ENCODE assay signal across 11 cellular contexts in the genomic region with DNA sequence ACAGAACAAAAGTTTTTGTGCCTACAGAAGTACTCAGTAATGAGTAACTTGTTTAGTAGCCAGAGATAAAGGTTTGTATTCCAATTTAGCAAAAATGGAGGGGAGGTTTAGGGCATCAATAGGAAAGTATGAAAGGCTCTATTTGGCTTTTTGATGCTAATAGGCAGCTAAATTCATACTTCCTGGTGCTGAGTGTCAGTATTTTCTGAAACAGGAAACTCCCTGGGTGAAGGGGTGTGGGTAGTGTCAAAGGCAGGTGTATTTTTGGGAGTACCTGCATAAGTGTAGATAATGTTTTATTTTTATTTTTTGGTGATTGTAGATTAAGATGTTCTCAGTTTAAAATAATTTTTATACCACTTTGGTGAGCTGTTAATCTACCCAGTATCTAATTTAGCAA. TPM values are rescaled to one million over a fixed set of nuclear protein-coding genes. Genes with fewer than 3 reads are reported as not detected.
DNase-seq lines count a peak whose midpoint lies in the region; ATAC-seq and TF ChIP-seq lines count a peak whose summit lies in the region.
"Had no signal": no experiment of that assay in that cellular context is flagged by ENCODE, and none has a peak within 500 bp of the region (broad histone marks: within the 10 kb centered on the region; RNA-seq: fewer than 3 reads in every experiment).

No MANE protein-coding gene starts in this region.

- H3K36me3 ChIP-seq in adipocyte (ENCODE audit: control insufficient read depth, insufficient read depth, low read length, severe bottlenecking) (no peaks in the 10 kb centered on the region), vagina (no peaks in the 10 kb centered on the region)
- H3K36me3 ChIP-seq: adrenal gland had no signal

- H3K27ac Mint-ChIP-seq in stimulated activated naive CD8-positive, alpha-beta T cell treated with anti-CD3 and anti-CD28 coated beads, Interleukin-15, Interleukin-2, amounts not matched to agents 100 ng/mL and 50 ng/mL, for 24 hours, result peak overlapping the region; percentile 24

- intact Hi-C loops in vagina (cut with DNase I), result no loop called here

- no peaks in the 10 kb centered on the region for H3K27me3 Mint-ChIP-seq in stimulated activated naive CD8-positive, alpha-beta T cell treated with anti-CD3 and anti-CD28 coated beads, Interleukin-15, Interleukin-2, amounts not matched to agents 100 ng/mL and 50 ng/mL, for 24 hours

- no peaks in the 10 kb centered on the region for H3K36me3 Mint-ChIP-seq in stimulated activated naive CD8-positive, alpha-beta T cell treated with anti-CD3 and anti-CD28 coated beads, Interleukin-15, Interleukin-2, amounts not matched to agents 100 ng/mL and 50 ng/mL, for 24 hours (ENCODE audit: low read depth)
- H3K36me3 Mint-ChIP-seq: CD14-positive monocyte had no signal

- H3K9ac ChIP-seq in adipocyte (ENCODE audit: low read length), result peak overlapping the region; percentile 69

- peaks cover 52% of the 10 kb centered on the region for H3K4me1 Mint-ChIP-seq in stimulated activated naive CD8-positive, alpha-beta T cell treated with anti-CD3 and anti-CD28 coated beads, Interleukin-15, Interleukin-2, amounts not matched to agents 100 ng/mL and 50 ng/mL, for 24 hours (ENCODE audit: low read depth)

- H3K27me3 ChIP-seq in adipocyte (replicated peaks; ENCODE audit: control insufficient read depth, insufficient read depth, low read length) (no peaks in the 10 kb centered on the region), vagina (no peaks in the 10 kb centered on the region)
- H3K27me3 ChIP-seq: adrenal gland had no signal

- H3K9me3 Mint-ChIP-seq in stimulated activated naive CD8-positive, alpha-beta T cell treated with anti-CD3 and anti-CD28 coated beads, Interleukin-15, Interleukin-2, amounts not matched to agents 100 ng/mL and 50 ng/mL, for 24 hours, result peaks cover 3% of the 10 kb centered on the region

- no peak for DNase-seq in stimulated activated naive CD8-positive, alpha-beta T cell treated with anti-CD3 and anti-CD28 coated beads, Interleukin-15, Interleukin-2, amounts not matched to agents 100 U/mL and 50 U/mL, for 24 hours
- DNase-seq in adipocyte (ENCODE audit: low read depth) (no peak), vagina (ENCODE audit: extremely low spot score in 2 of 2) (no peak), activated T-cell treated with anti-CD3 and anti-CD28 coated beads for 4 hours (no peak), SK-N-DZ (ENCODE audit: low spot score) (no peak), omental fat pad (ENCODE audit: low spot score) (no peak)
- DNase-seq: adrenal gland had no signal

- no peak for TF ChIP-seq POLR2A in vagina (IDR thresholded peaks at IDR 0.05)

- H3K4me3 Mint-ChIP-seq in stimulated activated naive CD8-positive, alpha-beta T cell treated with anti-CD3 and anti-CD28 coated beads, Interleukin-15, Interleukin-2, amounts not matched to agents 100 ng/mL and 50 ng/mL, for 24 hours, result no peak overlapping the region

- TF ChIP-seq CTCF in vagina (IDR thresholded peaks at IDR 0.05) (no peak), omental fat pad (IDR thresholded peaks at IDR 0.05) (no peak)

- H3K4me1 ChIP-seq in adipocyte (ENCODE audit: control insufficient read depth, insufficient read depth, low read length) (peaks cover 32% of the 10 kb centered on the region), vagina (peaks cover 22% of the 10 kb centered on the region)
- H3K4me1 ChIP-seq: adrenal gland had no signal

- H3K4me3 ChIP-seq in adipocyte (ENCODE audit: low read length), result peak overlapping the region; percentile 68
- H3K4me3 ChIP-seq in vagina, result no peak overlapping the region
- H3K4me3 ChIP-seq: PC-9 had no signal

- ATAC-seq in stimulated activated naive CD8-positive, alpha-beta T cell treated with anti-CD3 and anti-CD28 coated beads, Interleukin-15, Interleukin-2, amounts not matched to agents 100 U/mL and 50 U/mL, for 24 hours, result no peak
- ATAC-seq in HG03159 (IDR thresholded peaks at IDR 0.05; ENCODE audit: unreplicated experiment) (peak; percentile 37), omental fat pad (ENCODE audit: low FRiP score) (no peak)

- H3K27ac ChIP-seq in vagina, result peak overlapping the region; percentile 61
- H3K27ac ChIP-seq: adrenal gland, PC-9 had no signal

- H3K9me3 ChIP-seq in adipocyte (ENCODE audit: control insufficient read depth, low read length), result no peaks in the 10 kb centered on the region
- no peaks in the 10 kb centered on the region for H3K9me3 ChIP-seq in vagina
- H3K9me3 ChIP-seq: adrenal gland had no signal

RNA-seq across cellular contexts. Expression of gene MMP7, which starts 29.3 kb away (rescaled TPM):
- total RNA-seq in vagina, result 6.9 TPM
- not detected in 2 replicates for polyA plus RNA-seq in SK-N-DZ (2014; cell fraction: cytosol; rRNA removed)
- polyA plus RNA-seq in SK-N-DZ (2014; cell fraction: nucleus; rRNA removed), result not detected in 2 replicates
- total RNA-seq in omental fat pad, result 10 to 100 TPM in 1 of 4 donors, 1 to 10 TPM in 1, not detected in 2; 2.1 to 34.2 TPM
- polyA plus RNA-seq: adrenal gland, CD14-positive monocyte had no signal
